In genomic region chr2:182845794-182846417, GRCh38 we compare ENCODE assay signal across 1 cellular context.
TF ChIP-seq lines count a peak whose summit lies in the region.

No MANE protein-coding gene starts in this region.

TF ChIP-seq in IMR-90, 13 proteins besides CTCF, POLR2A, EP300 and RAD21:
- no peak for TF ChIP-seq NFE2L2 (IDR thresholded peaks at IDR 0.05; ENCODE audit: low read depth, low read length)
- no peak for TF ChIP-seq ELK1 (IDR thresholded peaks at IDR 0.05; ENCODE audit: borderline replicate concordance, low read depth, low read length)
- TF ChIP-seq SMC3 (IDR thresholded peaks at IDR 0.05; ENCODE audit: low read depth, low read length): no peak
- TF ChIP-seq MAZ (IDR thresholded peaks at IDR 0.05; ENCODE audit: borderline replicate concordance, low read depth, low read length): no peak
- no peak for TF ChIP-seq CHD1 (IDR thresholded peaks at IDR 0.05; ENCODE audit: low read depth, low read length)
- no peak for TF ChIP-seq USF2 (IDR thresholded peaks at IDR 0.05; ENCODE audit: low read depth, low read length)
- TF ChIP-seq MAFK (IDR thresholded peaks at IDR 0.05; ENCODE audit: low read depth, low read length): no peak
- no peak for TF ChIP-seq RFX5 (IDR thresholded peaks at IDR 0.05; ENCODE audit: low read depth, low read length)
- no peak for TF ChIP-seq BHLHE40 (IDR thresholded peaks at IDR 0.05; ENCODE audit: low read depth, low read length)
- TF ChIP-seq CEBPB (IDR thresholded peaks at IDR 0.05; ENCODE audit: low read depth, low read length): no peak
- TF ChIP-seq FOS (IDR thresholded peaks at IDR 0.05; ENCODE audit: low read depth, low read length): no peak
- TF ChIP-seq RCOR1 (IDR thresholded peaks at IDR 0.05; ENCODE audit: insufficient replicate concordance, low read length): no peak
